In genomic region chr7:83796760-83797159, GRCh38 we compare ENCODE assay signal across 1 cellular context.
TF ChIP-seq lines count a peak whose summit lies in the region.

No MANE protein-coding gene starts in this region.

TF ChIP-seq in WTC11, 78 proteins besides CTCF, POLR2A, EP300 and RAD21 (continued from another document):
- no peak for TF ChIP-seq ZSCAN18 (CRISPR knock-in tag; IDR thresholded peaks at IDR 0.05)
